In the genomic region with DNA sequence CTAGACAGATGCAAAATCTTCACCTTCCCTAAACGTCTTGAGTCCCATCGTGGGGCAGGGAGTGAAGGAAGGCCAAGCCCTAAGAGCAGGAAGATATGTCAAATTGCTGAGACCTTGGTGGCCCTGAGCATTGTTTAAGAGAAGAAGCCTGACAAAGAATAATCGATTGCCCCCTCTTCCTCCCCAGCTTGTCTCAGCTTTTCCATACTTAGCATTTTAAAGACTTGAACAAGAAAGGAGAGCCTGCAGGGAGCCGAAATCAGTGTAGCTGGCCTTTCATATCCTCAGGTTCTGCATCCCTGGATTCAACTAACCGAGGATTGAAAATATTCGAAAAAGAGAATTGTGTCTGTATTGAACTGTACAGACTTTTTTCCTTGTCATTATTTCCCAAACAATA, we compare ENCODE assay signal across 26 cellular contexts.
DNase-seq lines count a peak whose midpoint lies in the region; ATAC-seq and TF ChIP-seq lines count a peak whose summit lies in the region.
"Had no signal": no experiment of that assay in that cellular context is flagged by ENCODE, and none has a peak within 500 bp of the region (broad histone marks: within the 10 kb centered on the region; RNA-seq: fewer than 3 reads in every experiment).

No MANE protein-coding gene starts in this region.

- POLR2A ChIA-PET in MCF 10A (lab: Yijun Ruan, JAX) = interaction anchor here (1.1 to 12.6 kb wide), 3 partner anchors 11 to 169 kb away, joined by 6 to 245 read pairs (median 14); no protein-coding TSS in a partner anchor

- no peak overlapping the region for H3K18ac ChIP-seq in mesendoderm (ENCODE audit: low read length)

- H3K4me2 ChIP-seq in mesendoderm (ENCODE audit: low read length) = no peak overlapping the region
- H3K4me2 ChIP-seq: BLaER1 had no signal

- peaks cover 20% of the 10 kb centered on the region for H3K4me1 Mint-ChIP-seq in MCF 10A (ENCODE audit: insufficient read depth, unreplicated experiment)
- H3K4me1 Mint-ChIP-seq in endodermal cell = peaks cover 2% of the 10 kb centered on the region

- no peak overlapping the region for H3K56ac ChIP-seq in mesendoderm (ENCODE audit: low read length)

- no peak overlapping the region for H3K23ac ChIP-seq in mesendoderm (ENCODE audit: low read length)

- H4K8ac ChIP-seq in mesendoderm (ENCODE audit: low read depth, low read length) = no peak overlapping the region

- H3K79me2 ChIP-seq in mesendoderm (ENCODE audit: control insufficient read depth, insufficient read depth, low read length) = no peaks in the 10 kb centered on the region

- H3K27me3 Mint-ChIP-seq in MCF 10A (ENCODE audit: insufficient read depth, unreplicated experiment) (no peaks in the 10 kb centered on the region), endodermal cell (ENCODE audit: insufficient read depth) (no peaks in the 10 kb centered on the region)
- H3K27me3 Mint-ChIP-seq: CD4-positive, alpha-beta T cell had no signal

- H3K36me3 Mint-ChIP-seq in MCF 10A (ENCODE audit: insufficient read depth, unreplicated experiment) = no peaks in the 10 kb centered on the region
- H3K36me3 Mint-ChIP-seq in endodermal cell (ENCODE audit: low read depth) = no peaks in the 10 kb centered on the region

- no TSS peak for BruUV-seq in MCF 10A (replicated peaks; lab: Mats Ljungman, UMichigan)

- H3K9me3 ChIP-seq in breast epithelium (no peaks in the 10 kb centered on the region), endodermal cell (ENCODE audit: control insufficient read depth, low read length) (no peaks in the 10 kb centered on the region), mesodermal cell (ENCODE audit: control insufficient read depth, low read length) (no peaks in the 10 kb centered on the region)
- H3K9me3 ChIP-seq: SJCRH30 had no signal

- H2BK15ac ChIP-seq in mesendoderm (replicated peaks; ENCODE audit: low read depth) = no peak overlapping the region

- no peak for ATAC-seq in GM21825 (IDR thresholded peaks at IDR 0.05; ENCODE audit: unreplicated experiment)
- no peak for ATAC-seq in HG03135 (IDR thresholded peaks at IDR 0.05; ENCODE audit: unreplicated experiment)
- ATAC-seq: HepG2, Panc1 had no signal

- DNase-seq in MCF 10A (ENCODE audit: unreplicated experiment) (no peak), breast epithelium (ENCODE audit: low spot score in 2 of 2) (no peak), endodermal cell (no peak), mesendoderm (no peak), NCI-H2171 (lab: John Stamatoyannopoulos, UW) (no peak)
- DNase-seq: ACHN; CD4-positive, alpha-beta T cell; COR-L47; DMS79; GOT3; KBM-7; NCI-H1092; NCI-H1436; NCI-H1930; NCI-H226; NCI-H524; NCI-H774; NK-92 treated with Interleukin-12 subunit alpha and Interleukin-12 subunit beta, amount 100 ng/mL, for 24 hours; SJCRH30 had no signal

- H3K9ac ChIP-seq in endodermal cell (ENCODE audit: extremely low read depth, low read length, poor library complexity, severe bottlenecking) = no peak overlapping the region
- H3K9ac ChIP-seq in mesendoderm (ENCODE audit: low read length) = no peak overlapping the region
- H3K9ac ChIP-seq: BLaER1 had no signal

- WGBS in endodermal cell (ENCODE audit: insufficient coverage in 1 of 2, insufficient read length in 1 of 2), 2 experiments = 43 to 61% methylated on average over 3 to 6 of the region's 6 CpGs
- WGBS in mesodermal cell (ENCODE audit: insufficient coverage in 2 of 2), 2 experiments = 32 to 55% methylated on average over 3 to 4 of the region's 6 CpGs
- WGBS in mesendoderm (ENCODE audit: extremely low coverage, insufficient coverage, low lambda C conversion rate) = no CpG with 5 or more reads among the region's 6 CpGs

- no peak overlapping the region for H3K27ac ChIP-seq in breast epithelium
- H3K27ac ChIP-seq in endodermal cell (ENCODE audit: low read depth, low read length) = peak overlapping the region; percentile 58
- peak overlapping the region; percentile 32 for H3K27ac ChIP-seq in mesodermal cell (ENCODE audit: low read depth, low read length, severe bottlenecking)
- H3K27ac ChIP-seq in mesendoderm (ENCODE audit: low read depth, low read length) = no peak overlapping the region
- H3K27ac ChIP-seq: 22Rv1, BLaER1, SJCRH30 had no signal

- H2AK5ac ChIP-seq in mesendoderm (ENCODE audit: low read length) = no peak overlapping the region

- CTCF ChIA-PET in MCF 10A (lab: Yijun Ruan, JAX) = no interaction called here

- TF ChIP-seq CTCF in MCF 10A (IDR thresholded peaks at IDR 0.05; ENCODE audit: unreplicated experiment) = no peak
- TF ChIP-seq CTCF in breast epithelium (IDR thresholded peaks at IDR 0.05) = no peak
- no peak for TF ChIP-seq CTCF in endodermal cell (conservative IDR thresholded peaks at IDR 0.05)

- TF ChIP-seq POLR2A in breast epithelium (IDR thresholded peaks at IDR 0.05) = no peak

- H3K27ac Mint-ChIP-seq in MCF 10A (ENCODE audit: low read depth, unreplicated experiment) (peak overlapping the region; percentile 93), endodermal cell (no peak overlapping the region)
- H3K27ac Mint-ChIP-seq: CD4-positive, alpha-beta T cell had no signal

- H2BK120ac ChIP-seq in mesendoderm (ENCODE audit: low read depth, low read length) = no peak overlapping the region

- H3K4me3 ChIP-seq in breast epithelium (no peak overlapping the region), endodermal cell (ENCODE audit: low read length) (no peak overlapping the region), mesodermal cell (ENCODE audit: extremely low read depth, insufficient read depth, low read length, poor library complexity, severe bottlenecking) (no peak overlapping the region), mesendoderm (ENCODE audit: low read length) (no peak overlapping the region)
- H3K4me3 ChIP-seq: BLaER1, SJCRH30 had no signal

- no peak overlapping the region for H3K4ac ChIP-seq in mesendoderm (ENCODE audit: low read depth, low read length)

- H3K4me3 Mint-ChIP-seq in MCF 10A (ENCODE audit: unreplicated experiment) (no peak overlapping the region), endodermal cell (no peak overlapping the region)
- H3K4me3 Mint-ChIP-seq: CD4-positive, alpha-beta T cell had no signal

- intact Hi-C loops in MCF 10A (cut with micrococcal nuclease) = no loop called here
- intact Hi-C loops in breast epithelium (cut with DNase I; ENCODE audit: low total_unique reads) = no loop called here

- H3K36me3 ChIP-seq in breast epithelium = no peaks in the 10 kb centered on the region
- H3K36me3 ChIP-seq in endodermal cell (ENCODE audit: control insufficient read depth, insufficient read depth, low read length) = no peaks in the 10 kb centered on the region
- no peaks in the 10 kb centered on the region for H3K36me3 ChIP-seq in mesodermal cell (ENCODE audit: control insufficient read depth, insufficient read depth, low read length)
- H3K36me3 ChIP-seq in mesendoderm (ENCODE audit: control insufficient read depth, insufficient read depth, low read length) = no peaks in the 10 kb centered on the region
- H3K36me3 ChIP-seq: BLaER1, SJCRH30 had no signal

- H3K4me1 ChIP-seq in breast epithelium (no peaks in the 10 kb centered on the region), endodermal cell (ENCODE audit: control insufficient read depth, insufficient read depth, low read length) (no peaks in the 10 kb centered on the region), mesodermal cell (ENCODE audit: control insufficient read depth, insufficient read depth, low read length, poor library complexity, severe bottlenecking) (peaks cover 9% of the 10 kb centered on the region), mesendoderm (ENCODE audit: control insufficient read depth, low read depth, low read length) (no peaks in the 10 kb centered on the region)
- H3K4me1 ChIP-seq: BLaER1, SJCRH30 had no signal

- H2BK5ac ChIP-seq in mesendoderm (ENCODE audit: low read length) = no peak overlapping the region

- no peaks in the 10 kb centered on the region for H3K79me1 ChIP-seq in mesendoderm (ENCODE audit: low read length)

- no peaks in the 10 kb centered on the region for H3K27me3 ChIP-seq in breast epithelium
- no peaks in the 10 kb centered on the region for H3K27me3 ChIP-seq in endodermal cell (ENCODE audit: control insufficient read depth, insufficient read depth, low read length, poor library complexity, severe bottlenecking)
- no peaks in the 10 kb centered on the region for H3K27me3 ChIP-seq in mesendoderm (ENCODE audit: insufficient read depth, low read length, poor library complexity)
- H3K27me3 ChIP-seq: BLaER1, SJCRH30 had no signal

- H4K5ac ChIP-seq in mesendoderm (ENCODE audit: low read length) = no peak overlapping the region

- no peaks in the 10 kb centered on the region for H3K9me3 Mint-ChIP-seq in MCF 10A (ENCODE audit: unreplicated experiment)
- H3K9me3 Mint-ChIP-seq in endodermal cell = peaks cover 4% of the 10 kb centered on the region

Comparison
In these comparisons a context has a peak if more than half of its experiments do, and no peak if none do; other contexts are left out.
1. H3K27ac ChIP-seq: peak in endodermal cell (single experiment) and mesodermal cell (single experiment); none in breast epithelium (0 of 2) and mesendoderm (single experiment).